Comparison of ENCODE assay signal across 8 cellular contexts in the genomic region with DNA sequence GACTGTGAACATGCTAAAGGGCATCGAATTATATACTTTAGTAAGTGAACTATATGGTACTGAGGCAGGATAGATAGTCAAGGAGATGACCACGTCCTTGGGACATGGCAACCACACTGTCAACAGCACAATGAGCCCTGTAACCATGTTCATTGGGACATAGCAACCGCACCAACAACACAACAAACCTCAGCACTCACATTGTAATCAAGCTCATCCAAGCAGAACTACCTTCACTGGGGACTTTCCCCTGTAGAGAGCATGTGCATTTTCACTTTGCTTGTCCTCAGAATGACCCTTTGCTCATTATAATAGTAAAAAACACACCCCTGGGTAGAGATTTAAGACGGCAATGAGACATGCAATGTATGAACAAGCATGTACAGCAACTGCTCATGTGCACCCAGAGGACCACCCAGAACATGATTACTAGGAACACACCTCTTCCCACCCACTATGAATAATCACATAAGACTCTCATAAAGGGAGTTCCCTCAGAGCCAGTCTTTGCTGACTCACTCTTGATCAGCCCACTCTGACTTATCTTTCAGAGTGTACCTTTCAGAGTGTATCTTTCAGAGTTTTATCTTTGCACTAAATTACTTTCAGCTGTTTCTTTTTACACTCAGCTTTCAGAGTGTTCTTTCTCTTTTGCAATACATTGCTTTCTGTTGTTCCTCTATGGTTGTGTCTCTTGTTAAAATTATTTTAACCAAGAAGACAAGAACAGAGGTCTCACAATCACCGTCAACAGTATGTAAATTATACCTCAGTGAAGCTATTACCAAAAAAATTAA. TPM values are rescaled to one million over a fixed set of nuclear protein-coding genes. Genes with fewer than 3 reads are reported as not detected.
A peak's percentile ranks its signal among the peaks of the same experiment; 100 is the strongest.
DNase-seq lines count a peak whose midpoint lies in the region; ATAC-seq and TF ChIP-seq lines count a peak whose summit lies in the region.

No MANE protein-coding gene starts in this region.

- 47% methylated on average over 5 of the region's 5 CpGs for WGBS in SK-N-SH (ENCODE audit: low lambda C conversion rate)

- TF ChIP-seq EP300 in SK-N-SH (IDR thresholded peaks at IDR 0.05; ENCODE audit: borderline replicate concordance in 1 of 2, low read depth in 1 of 2, low read length in 1 of 2): no peak

- no peaks in the 10 kb centered on the region for H3K27me3 Mint-ChIP-seq in stimulated activated memory B cell treated with anti-CD40 and anti-IgM and Interleukin-4, amounts not matched to agents 10 μg/mL and 1 μg/mL and 100 μg/mL, for 72 hours

- no peak for TF ChIP-seq CTCF in SK-N-SH (IDR thresholded peaks at IDR 0.05)

- no peaks in the 10 kb centered on the region for H3K27me3 ChIP-seq in SK-N-SH (ENCODE audit: insufficient read depth)

- H3K4me1 Mint-ChIP-seq in stimulated activated memory B cell treated with anti-CD40 and anti-IgM and Interleukin-4, amounts not matched to agents 10 μg/mL and 1 μg/mL and 100 μg/mL, for 72 hours: peaks cover 51% of the 10 kb centered on the region

- peak overlapping the region; percentile 90 for H3K27ac Mint-ChIP-seq in stimulated activated memory B cell treated with anti-CD40 and anti-IgM and Interleukin-4, amounts not matched to agents 10 μg/mL and 1 μg/mL and 100 μg/mL, for 72 hours

- H4K20me1 ChIP-seq in SK-N-SH (ENCODE audit: insufficient read depth): no peaks in the 10 kb centered on the region

- peak overlapping the region; percentile 57 for H3K4me3 Mint-ChIP-seq in stimulated activated memory B cell treated with anti-CD40 and anti-IgM and Interleukin-4, amounts not matched to agents 10 μg/mL and 1 μg/mL and 100 μg/mL, for 72 hours

- CTCF ChIA-PET in SK-N-SH (lab: Yijun Ruan, JAX): interaction anchor here (1.1 to 1.2 kb wide), 2 partner anchors 69 to 72 kb away, joined by 4 read pairs; no protein-coding TSS in a partner anchor

- ATAC-seq in GM19467 (IDR thresholded peaks at IDR 0.05; ENCODE audit: unreplicated experiment): peak; percentile 80
- peak; percentile 83 for ATAC-seq in HG03521 (IDR thresholded peaks at IDR 0.05; ENCODE audit: unreplicated experiment)
- peak; percentile 71 for ATAC-seq in left colon
- ATAC-seq in stimulated activated memory B cell treated with anti-CD40 and anti-IgM and Interleukin-4, amounts not matched to agents 10 μg/mL and 1 μg/mL and 100 μg/mL, for 72 hours: peak; percentile 97

- H3K79me2 ChIP-seq in SK-N-SH (ENCODE audit: insufficient read depth): no peaks in the 10 kb centered on the region

- peak; percentile 26 for DNase-seq in COLO829 (ENCODE audit: low spot score)
- no peak for DNase-seq in SK-N-SH
- DNase-seq in astrocyte of the hippocampus (ENCODE audit: low read depth, low spot score): peak; percentile 85
- peak; percentile 20 to 60 for DNase-seq in left colon
- DNase-seq in superior temporal gyrus (ENCODE audit: extremely low spot score): no peak

- no peaks in the 10 kb centered on the region for H3K9me3 ChIP-seq in SK-N-SH

- peak overlapping the region; percentile 2; the same call in 1 of the 2 replicates for H3K4me2 ChIP-seq in SK-N-SH

- no peak overlapping the region for H3K9ac ChIP-seq in SK-N-SH

- no peaks in the 10 kb centered on the region for H3K9me2 ChIP-seq in SK-N-SH

- POLR2A ChIA-PET in SK-N-SH (lab: Yijun Ruan, JAX): no interaction called here

- H3F3A ChIP-seq in SK-N-SH (replicated peaks; ENCODE audit: insufficient read depth): peaks cover 3% of the 10 kb centered on the region

- H3K4me1 ChIP-seq in SK-N-SH (ENCODE audit: control insufficient read depth in 1 of 2, insufficient read depth in 2 of 2, low read depth in 1 of 2, low read length in 1 of 2): peaks cover 0 to 5% of the 10 kb centered on the region in 2 experiments; a peak in 1 of 4 replicates

- no peaks in the 10 kb centered on the region for H3K36me3 Mint-ChIP-seq in stimulated activated memory B cell treated with anti-CD40 and anti-IgM and Interleukin-4, amounts not matched to agents 10 μg/mL and 1 μg/mL and 100 μg/mL, for 72 hours

- H3K4me3 ChIP-seq in SK-N-SH (ENCODE audit: low read depth in 2 of 2, low read length in 1 of 2): no peak overlapping the region

- 0 out of 2 replicates have a peak overlapping the region, but pooled peaks have one; percentile 10 for H2AFZ ChIP-seq in SK-N-SH (ENCODE audit: low read depth)

- TF ChIP-seq RAD21 in SK-N-SH (IDR thresholded peaks at IDR 0.05; ENCODE audit: low read length): no peak

- H3K36me3 ChIP-seq in SK-N-SH (replicated peaks in 1 of 2; ENCODE audit: control insufficient read depth in 1 of 2, insufficient read depth in 2 of 2, low read length in 1 of 2): no peaks in the 10 kb centered on the region

- H3K9me3 Mint-ChIP-seq in stimulated activated memory B cell treated with anti-CD40 and anti-IgM and Interleukin-4, amounts not matched to agents 10 μg/mL and 1 μg/mL and 100 μg/mL, for 72 hours: no peaks in the 10 kb centered on the region

- peak overlapping the region in 1 of 2 experiments; percentile 43; a peak in 2 of 4 replicates for H3K27ac ChIP-seq in SK-N-SH (ENCODE audit: low read depth in 2 of 2, low read length in 1 of 2)

- intact Hi-C loops in left colon (cut with DNase I, micrococcal nuclease): no loop called here

TF ChIP-seq in SK-N-SH, 30 proteins besides CTCF, POLR2A, EP300 and RAD21:
- TF ChIP-seq, protein P1, sequence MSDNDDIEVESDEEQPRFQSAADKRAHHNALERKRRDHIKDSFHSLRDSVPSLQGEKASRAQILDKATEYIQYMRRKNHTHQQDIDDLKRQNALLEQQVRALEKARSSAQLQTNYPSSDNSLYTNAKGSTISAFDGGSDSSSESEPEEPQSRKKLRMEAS (IDR thresholded peaks at IDR 0.05; ENCODE audit: low read depth): no peak
- TF ChIP-seq SIN3A (IDR thresholded peaks at IDR 0.05; ENCODE audit: borderline replicate concordance, low read depth, low read length): no peak
- TF ChIP-seq TAF1 (IDR thresholded peaks at IDR 0.05; ENCODE audit: borderline replicate concordance, low read depth, low read length): no peak
- TF ChIP-seq FOXJ3 (CRISPR knock-in tag; IDR thresholded peaks at IDR 0.05): no peak
- TF ChIP-seq MXI1 (IDR thresholded peaks at IDR 0.05; ENCODE audit: low read depth, low read length): no peak
- peak; percentile 72 for TF ChIP-seq TCF12 (IDR thresholded peaks at IDR 0.05)
- no peak for TF ChIP-seq RFX5 (IDR thresholded peaks at IDR 0.05; ENCODE audit: low read length)
- TF ChIP-seq RCOR1 (IDR thresholded peaks at IDR 0.05; ENCODE audit: low read length): no peak
- TF ChIP-seq YY1 (IDR thresholded peaks at IDR 0.05; ENCODE audit: low read depth): no peak
- no peak for TF ChIP-seq TEAD4 (IDR thresholded peaks at IDR 0.05; ENCODE audit: borderline replicate concordance, insufficient read depth)
- peak; percentile 79 for TF ChIP-seq FOSL2 (IDR thresholded peaks at IDR 0.05; ENCODE audit: borderline replicate concordance, low read depth)
- peak; percentile 45; the same call in 1 of the 2 replicates for TF ChIP-seq POLR2AphosphoS5 (IDR thresholded peaks at IDR 0.05; ENCODE audit: low read depth, low read length)
- no peak for TF ChIP-seq NFIC (IDR thresholded peaks at IDR 0.05; ENCODE audit: borderline replicate concordance)
- no peak for TF ChIP-seq NRF1 (IDR thresholded peaks at IDR 0.05; ENCODE audit: low read depth, low read length)
- TF ChIP-seq JUND (IDR thresholded peaks at IDR 0.05): peak; percentile 77

RNA-seq across cellular contexts. Expression of a gene that starts 4.1 kb away (rescaled TPM):
- polyA plus RNA-seq in SK-N-SH (2012; rRNA removed): 0.19 and 0.53 TPM in 2 replicates
- 0.05 and 0.16 TPM in 2 replicates for polyA plus RNA-seq in SK-N-SH (2012; cell fraction: cytosol; rRNA removed)
- polyA plus RNA-seq in SK-N-SH (2012; cell fraction: nucleus; rRNA removed): 1.3 and 1.4 TPM in 2 replicates
- 10 to 100 TPM in 1 of 2 donors, 1 to 10 TPM in 1; 3.8 to 53.6 TPM for total RNA-seq in left colon

RNA-seq across cellular contexts. Expression of a gene that starts 30.6 kb away (rescaled TPM):
- polyA plus RNA-seq in SK-N-SH (2012; rRNA removed): 4.6 and 5.6 TPM in 2 replicates
- polyA plus RNA-seq in SK-N-SH (2012; cell fraction: cytosol; rRNA removed): 4.5 and 4.9 TPM in 2 replicates
- polyA plus RNA-seq in SK-N-SH (2012; cell fraction: nucleus; rRNA removed): 1.8 and 2.1 TPM in 2 replicates
- 10 to 100 TPM; 43.9 to 51.4 TPM for total RNA-seq in left colon

RNA-seq across cellular contexts. Expression of a gene that starts 47.0 kb away (rescaled TPM):
- 39.6 and 44.0 TPM in 2 replicates for polyA plus RNA-seq in SK-N-SH (2012; rRNA removed)
- polyA plus RNA-seq in SK-N-SH (2012; cell fraction: cytosol; rRNA removed): 32.8 and 36.7 TPM in 2 replicates
- polyA plus RNA-seq in SK-N-SH (2012; cell fraction: nucleus; rRNA removed): 18.0 and 24.4 TPM in 2 replicates
- 1 to 10 TPM; 5.9 to 6.6 TPM for total RNA-seq in left colon

Comparison
In these comparisons a context has a peak if more than half of its experiments do, and no peak if none do; other contexts are left out.
1. DNase-seq: peak in COLO829 (single experiment), astrocyte of the hippocampus (single experiment) and left colon (2 of 2); none in SK-N-SH (single experiment) and superior temporal gyrus (single experiment).
2. Peak in every context shown above with its lines, with median percentiles within 50 percentile points of each other: ATAC-seq.